1 cellular context compared by ENCODE assay signal in the genomic region with DNA sequence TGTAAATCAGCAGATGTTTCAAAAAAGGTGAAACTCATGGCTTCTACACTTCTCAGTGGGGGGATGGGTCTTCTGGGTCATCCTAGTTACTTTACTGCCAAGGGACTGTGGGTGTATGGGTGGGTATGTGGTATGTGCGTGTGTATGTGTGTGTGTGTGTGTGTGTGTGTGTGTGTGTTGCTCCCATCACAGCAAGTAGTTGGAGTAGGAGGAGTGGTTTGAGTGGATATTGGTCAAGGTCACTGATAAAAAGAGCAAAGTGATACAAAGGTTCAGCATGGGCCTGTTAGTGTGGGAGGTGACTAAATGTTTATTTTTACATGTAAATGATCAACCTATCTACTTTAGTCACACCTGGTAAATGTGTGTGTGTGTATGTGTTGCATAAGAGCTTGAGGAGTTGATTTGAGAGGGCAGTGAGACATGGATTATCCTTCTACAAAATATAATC.
TF ChIP-seq lines count a peak whose summit lies in the region.

No MANE protein-coding gene starts in this region.

TF ChIP-seq in HepG2, 621 proteins besides CTCF, POLR2A, EP300 and RAD21 (continued from another document and continues in another):
- TF ChIP-seq, protein P1, sequence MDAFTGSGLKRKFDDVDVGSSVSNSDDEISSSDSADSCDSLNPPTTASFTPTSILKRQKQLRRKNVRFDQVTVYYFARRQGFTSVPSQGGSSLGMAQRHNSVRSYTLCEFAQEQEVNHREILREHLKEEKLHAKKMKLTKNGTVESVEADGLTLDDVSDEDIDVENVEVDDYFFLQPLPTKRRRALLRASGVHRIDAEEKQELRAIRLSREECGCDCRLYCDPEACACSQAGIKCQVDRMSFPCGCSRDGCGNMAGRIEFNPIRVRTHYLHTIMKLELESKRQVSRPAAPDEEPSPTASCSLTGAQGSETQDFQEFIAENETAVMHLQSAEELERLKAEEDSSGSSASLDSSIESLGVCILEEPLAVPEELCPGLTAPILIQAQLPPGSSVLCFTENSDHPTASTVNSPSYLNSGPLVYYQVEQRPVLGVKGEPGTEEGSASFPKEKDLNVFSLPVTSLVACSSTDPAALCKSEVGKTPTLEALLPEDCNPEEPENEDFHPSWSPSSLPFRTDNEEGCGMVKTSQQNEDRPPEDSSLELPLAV (CRISPR knock-in tag; conservative IDR thresholded peaks at IDR 0.05; ENCODE audit: low read depth): no peak
- no peak for TF ChIP-seq NKX3-1 (CRISPR knock-in tag; IDR thresholded peaks at IDR 0.05)
- TF ChIP-seq ZNF451 (CRISPR knock-in tag; IDR thresholded peaks at IDR 0.05): no peak
- TF ChIP-seq, protein P2, sequence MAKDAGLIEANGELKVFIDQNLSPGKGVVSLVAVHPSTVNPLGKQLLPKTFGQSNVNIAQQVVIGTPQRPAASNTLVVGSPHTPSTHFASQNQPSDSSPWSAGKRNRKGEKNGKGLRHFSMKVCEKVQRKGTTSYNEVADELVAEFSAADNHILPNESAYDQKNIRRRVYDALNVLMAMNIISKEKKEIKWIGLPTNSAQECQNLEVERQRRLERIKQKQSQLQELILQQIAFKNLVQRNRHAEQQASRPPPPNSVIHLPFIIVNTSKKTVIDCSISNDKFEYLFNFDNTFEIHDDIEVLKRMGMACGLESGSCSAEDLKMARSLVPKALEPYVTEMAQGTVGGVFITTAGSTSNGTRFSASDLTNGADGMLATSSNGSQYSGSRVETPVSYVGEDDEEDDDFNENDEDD (CRISPR knock-in tag; IDR thresholded peaks at IDR 0.05; ENCODE audit: borderline replicate concordance): no peak
- TF ChIP-seq HNRNPLL (IDR thresholded peaks at IDR 0.05; ENCODE audit: low read depth, low read length, poor library complexity, severe bottlenecking): no peak
- no peak for TF ChIP-seq ZNF382 (CRISPR knock-in tag; IDR thresholded peaks at IDR 0.05; ENCODE audit: borderline replicate concordance)
- TF ChIP-seq GPN1 (CRISPR knock-in tag; IDR thresholded peaks at IDR 0.05; ENCODE audit: borderline replicate concordance): no peak
- TF ChIP-seq EED (CRISPR knock-in tag; IDR thresholded peaks at IDR 0.05): no peak
- no peak for TF ChIP-seq KMT2A (CRISPR knock-in tag; IDR thresholded peaks at IDR 0.05)
- peak; percentile 25 for TF ChIP-seq ZEB1 (IDR thresholded peaks at IDR 0.05; ENCODE audit: insufficient replicate concordance, low read depth)
- TF ChIP-seq GATA4 (IDR thresholded peaks at IDR 0.05; ENCODE audit: borderline replicate concordance, low read depth): no peak
- TF ChIP-seq PHF5A (CRISPR knock-in tag; IDR thresholded peaks at IDR 0.05; ENCODE audit: low read depth, unreplicated experiment): no peak
- TF ChIP-seq, protein P3, sequence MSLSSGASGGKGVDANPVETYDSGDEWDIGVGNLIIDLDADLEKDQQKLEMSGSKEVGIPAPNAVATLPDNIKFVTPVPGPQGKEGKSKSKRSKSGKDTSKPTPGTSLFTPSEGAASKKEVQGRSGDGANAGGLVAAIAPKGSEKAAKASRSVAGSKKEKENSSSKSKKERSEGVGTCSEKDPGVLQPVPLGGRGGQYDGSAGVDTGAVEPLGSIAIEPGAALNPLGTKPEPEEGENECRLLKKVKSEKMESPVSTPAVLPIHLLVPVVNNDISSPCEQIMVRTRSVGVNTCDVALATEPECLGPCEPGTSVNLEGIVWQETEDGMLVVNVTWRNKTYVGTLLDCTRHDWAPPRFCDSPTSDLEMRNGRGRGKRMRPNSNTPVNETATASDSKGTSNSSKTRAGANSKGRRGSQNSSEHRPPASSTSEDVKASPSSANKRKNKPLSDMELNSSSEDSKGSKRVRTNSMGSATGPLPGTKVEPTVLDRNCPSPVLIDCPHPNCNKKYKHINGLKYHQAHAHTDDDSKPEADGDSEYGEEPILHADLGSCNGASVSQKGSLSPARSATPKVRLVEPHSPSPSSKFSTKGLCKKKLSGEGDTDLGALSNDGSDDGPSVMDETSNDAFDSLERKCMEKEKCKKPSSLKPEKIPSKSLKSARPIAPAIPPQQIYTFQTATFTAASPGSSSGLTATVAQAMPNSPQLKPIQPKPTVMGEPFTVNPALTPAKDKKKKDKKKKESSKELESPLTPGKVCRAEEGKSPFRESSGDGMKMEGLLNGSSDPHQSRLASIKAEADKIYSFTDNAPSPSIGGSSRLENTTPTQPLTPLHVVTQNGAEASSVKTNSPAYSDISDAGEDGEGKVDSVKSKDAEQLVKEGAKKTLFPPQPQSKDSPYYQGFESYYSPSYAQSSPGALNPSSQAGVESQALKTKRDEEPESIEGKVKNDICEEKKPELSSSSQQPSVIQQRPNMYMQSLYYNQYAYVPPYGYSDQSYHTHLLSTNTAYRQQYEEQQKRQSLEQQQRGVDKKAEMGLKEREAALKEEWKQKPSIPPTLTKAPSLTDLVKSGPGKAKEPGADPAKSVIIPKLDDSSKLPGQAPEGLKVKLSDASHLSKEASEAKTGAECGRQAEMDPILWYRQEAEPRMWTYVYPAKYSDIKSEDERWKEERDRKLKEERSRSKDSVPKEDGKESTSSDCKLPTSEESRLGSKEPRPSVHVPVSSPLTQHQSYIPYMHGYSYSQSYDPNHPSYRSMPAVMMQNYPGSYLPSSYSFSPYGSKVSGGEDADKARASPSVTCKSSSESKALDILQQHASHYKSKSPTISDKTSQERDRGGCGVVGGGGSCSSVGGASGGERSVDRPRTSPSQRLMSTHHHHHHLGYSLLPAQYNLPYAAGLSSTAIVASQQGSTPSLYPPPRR (CRISPR knock-in tag; IDR thresholded peaks at IDR 0.05; ENCODE audit: borderline replicate concordance): peak; percentile 82
- TF ChIP-seq HMGA1 (CRISPR knock-in tag; conservative IDR thresholded peaks at IDR 0.05): no peak
- no peak for TF ChIP-seq SIN3A (IDR thresholded peaks at IDR 0.05; ENCODE audit: borderline replicate concordance, low read depth, low read length)
- TF ChIP-seq, protein P4, sequence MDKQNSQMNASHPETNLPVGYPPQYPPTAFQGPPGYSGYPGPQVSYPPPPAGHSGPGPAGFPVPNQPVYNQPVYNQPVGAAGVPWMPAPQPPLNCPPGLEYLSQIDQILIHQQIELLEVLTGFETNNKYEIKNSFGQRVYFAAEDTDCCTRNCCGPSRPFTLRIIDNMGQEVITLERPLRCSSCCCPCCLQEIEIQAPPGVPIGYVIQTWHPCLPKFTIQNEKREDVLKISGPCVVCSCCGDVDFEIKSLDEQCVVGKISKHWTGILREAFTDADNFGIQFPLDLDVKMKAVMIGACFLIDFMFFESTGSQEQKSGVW (CRISPR knock-in tag; IDR thresholded peaks at IDR 0.05; ENCODE audit: borderline replicate concordance): no peak
- no peak for TF ChIP-seq ZNF24 (IDR thresholded peaks at IDR 0.05)
- TF ChIP-seq, protein P5, sequence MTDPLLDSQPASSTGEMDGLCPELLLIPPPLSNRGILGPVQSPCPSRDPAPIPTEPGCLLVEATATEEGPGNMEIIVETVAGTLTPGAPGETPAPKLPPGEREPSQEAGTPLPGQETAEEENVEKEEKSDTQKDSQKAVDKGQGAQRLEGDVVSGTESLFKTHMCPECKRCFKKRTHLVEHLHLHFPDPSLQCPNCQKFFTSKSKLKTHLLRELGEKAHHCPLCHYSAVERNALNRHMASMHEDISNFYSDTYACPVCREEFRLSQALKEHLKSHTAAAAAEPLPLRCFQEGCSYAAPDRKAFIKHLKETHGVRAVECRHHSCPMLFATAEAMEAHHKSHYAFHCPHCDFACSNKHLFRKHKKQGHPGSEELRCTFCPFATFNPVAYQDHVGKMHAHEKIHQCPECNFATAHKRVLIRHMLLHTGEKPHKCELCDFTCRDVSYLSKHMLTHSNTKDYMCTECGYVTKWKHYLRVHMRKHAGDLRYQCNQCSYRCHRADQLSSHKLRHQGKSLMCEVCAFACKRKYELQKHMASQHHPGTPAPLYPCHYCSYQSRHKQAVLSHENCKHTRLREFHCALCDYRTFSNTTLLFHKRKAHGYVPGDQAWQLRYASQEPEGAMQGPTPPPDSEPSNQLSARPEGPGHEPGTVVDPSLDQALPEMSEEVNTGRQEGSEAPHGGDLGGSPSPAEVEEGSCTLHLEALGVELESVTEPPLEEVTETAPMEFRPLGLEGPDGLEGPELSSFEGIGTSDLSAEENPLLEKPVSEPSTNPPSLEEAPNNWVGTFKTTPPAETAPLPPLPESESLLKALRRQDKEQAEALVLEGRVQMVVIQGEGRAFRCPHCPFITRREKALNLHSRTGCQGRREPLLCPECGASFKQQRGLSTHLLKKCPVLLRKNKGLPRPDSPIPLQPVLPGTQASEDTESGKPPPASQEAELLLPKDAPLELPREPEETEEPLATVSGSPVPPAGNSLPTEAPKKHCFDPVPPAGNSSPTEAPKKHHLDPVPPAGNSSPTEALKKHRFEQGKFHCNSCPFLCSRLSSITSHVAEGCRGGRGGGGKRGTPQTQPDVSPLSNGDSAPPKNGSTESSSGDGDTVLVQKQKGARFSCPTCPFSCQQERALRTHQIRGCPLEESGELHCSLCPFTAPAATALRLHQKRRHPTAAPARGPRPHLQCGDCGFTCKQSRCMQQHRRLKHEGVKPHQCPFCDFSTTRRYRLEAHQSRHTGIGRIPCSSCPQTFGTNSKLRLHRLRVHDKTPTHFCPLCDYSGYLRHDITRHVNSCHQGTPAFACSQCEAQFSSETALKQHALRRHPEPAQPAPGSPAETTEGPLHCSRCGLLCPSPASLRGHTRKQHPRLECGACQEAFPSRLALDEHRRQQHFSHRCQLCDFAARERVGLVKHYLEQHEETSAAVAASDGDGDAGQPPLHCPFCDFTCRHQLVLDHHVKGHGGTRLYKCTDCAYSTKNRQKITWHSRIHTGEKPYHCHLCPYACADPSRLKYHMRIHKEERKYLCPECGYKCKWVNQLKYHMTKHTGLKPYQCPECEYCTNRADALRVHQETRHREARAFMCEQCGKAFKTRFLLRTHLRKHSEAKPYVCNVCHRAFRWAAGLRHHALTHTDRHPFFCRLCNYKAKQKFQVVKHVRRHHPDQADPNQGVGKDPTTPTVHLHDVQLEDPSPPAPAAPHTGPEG (CRISPR knock-in tag; IDR thresholded peaks at IDR 0.05): no peak
- 0 out of 2 replicates have a peak, but pooled peaks have one; percentile 41 for TF ChIP-seq SAP130 (CRISPR knock-in tag; IDR thresholded peaks at IDR 0.05; ENCODE audit: low read depth)
- TF ChIP-seq TCF12 (IDR thresholded peaks at IDR 0.05): no peak
- TF ChIP-seq TCF12 (CRISPR knock-in tag; IDR thresholded peaks at IDR 0.05): 0 out of 2 replicates have a peak, but pooled peaks have one; percentile 73
- no peak for TF ChIP-seq ZNF143 (CRISPR knock-in tag; IDR thresholded peaks at IDR 0.05)
- no peak for TF ChIP-seq HOXA7 (CRISPR knock-in tag; IDR thresholded peaks at IDR 0.05)
- TF ChIP-seq MEIS1 (CRISPR knock-in tag; IDR thresholded peaks at IDR 0.05; ENCODE audit: borderline replicate concordance): 0 out of 2 replicates have a peak, but pooled peaks have one; percentile 51
- TF ChIP-seq ELF4 (CRISPR knock-in tag; IDR thresholded peaks at IDR 0.05; ENCODE audit: borderline replicate concordance): no peak
- TF ChIP-seq XBP1 (CRISPR knock-in tag; IDR thresholded peaks at IDR 0.05): no peak
- TF ChIP-seq PCBP2 (optimal IDR thresholded peaks at IDR 0.05; ENCODE audit: low read depth, low read length, poor library complexity, severe bottlenecking): no peak
- TF ChIP-seq ADNP (CRISPR knock-in tag; IDR thresholded peaks at IDR 0.05): no peak
- TF ChIP-seq RFXANK (CRISPR knock-in tag; IDR thresholded peaks at IDR 0.05): no peak
- TF ChIP-seq DMAP1 (CRISPR knock-in tag; IDR thresholded peaks at IDR 0.05): no peak
- TF ChIP-seq, protein P6, sequence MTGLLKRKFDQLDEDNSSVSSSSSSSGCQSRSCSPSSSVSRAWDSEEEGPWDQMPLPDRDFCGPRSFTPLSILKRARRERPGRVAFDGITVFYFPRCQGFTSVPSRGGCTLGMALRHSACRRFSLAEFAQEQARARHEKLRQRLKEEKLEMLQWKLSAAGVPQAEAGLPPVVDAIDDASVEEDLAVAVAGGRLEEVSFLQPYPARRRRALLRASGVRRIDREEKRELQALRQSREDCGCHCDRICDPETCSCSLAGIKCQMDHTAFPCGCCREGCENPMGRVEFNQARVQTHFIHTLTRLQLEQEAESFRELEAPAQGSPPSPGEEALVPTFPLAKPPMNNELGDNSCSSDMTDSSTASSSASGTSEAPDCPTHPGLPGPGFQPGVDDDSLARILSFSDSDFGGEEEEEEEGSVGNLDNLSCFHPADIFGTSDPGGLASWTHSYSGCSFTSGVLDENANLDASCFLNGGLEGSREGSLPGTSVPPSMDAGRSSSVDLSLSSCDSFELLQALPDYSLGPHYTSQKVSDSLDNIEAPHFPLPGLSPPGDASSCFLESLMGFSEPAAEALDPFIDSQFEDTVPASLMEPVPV (CRISPR knock-in tag; IDR thresholded peaks at IDR 0.05): no peak
- TF ChIP-seq, protein P7, sequence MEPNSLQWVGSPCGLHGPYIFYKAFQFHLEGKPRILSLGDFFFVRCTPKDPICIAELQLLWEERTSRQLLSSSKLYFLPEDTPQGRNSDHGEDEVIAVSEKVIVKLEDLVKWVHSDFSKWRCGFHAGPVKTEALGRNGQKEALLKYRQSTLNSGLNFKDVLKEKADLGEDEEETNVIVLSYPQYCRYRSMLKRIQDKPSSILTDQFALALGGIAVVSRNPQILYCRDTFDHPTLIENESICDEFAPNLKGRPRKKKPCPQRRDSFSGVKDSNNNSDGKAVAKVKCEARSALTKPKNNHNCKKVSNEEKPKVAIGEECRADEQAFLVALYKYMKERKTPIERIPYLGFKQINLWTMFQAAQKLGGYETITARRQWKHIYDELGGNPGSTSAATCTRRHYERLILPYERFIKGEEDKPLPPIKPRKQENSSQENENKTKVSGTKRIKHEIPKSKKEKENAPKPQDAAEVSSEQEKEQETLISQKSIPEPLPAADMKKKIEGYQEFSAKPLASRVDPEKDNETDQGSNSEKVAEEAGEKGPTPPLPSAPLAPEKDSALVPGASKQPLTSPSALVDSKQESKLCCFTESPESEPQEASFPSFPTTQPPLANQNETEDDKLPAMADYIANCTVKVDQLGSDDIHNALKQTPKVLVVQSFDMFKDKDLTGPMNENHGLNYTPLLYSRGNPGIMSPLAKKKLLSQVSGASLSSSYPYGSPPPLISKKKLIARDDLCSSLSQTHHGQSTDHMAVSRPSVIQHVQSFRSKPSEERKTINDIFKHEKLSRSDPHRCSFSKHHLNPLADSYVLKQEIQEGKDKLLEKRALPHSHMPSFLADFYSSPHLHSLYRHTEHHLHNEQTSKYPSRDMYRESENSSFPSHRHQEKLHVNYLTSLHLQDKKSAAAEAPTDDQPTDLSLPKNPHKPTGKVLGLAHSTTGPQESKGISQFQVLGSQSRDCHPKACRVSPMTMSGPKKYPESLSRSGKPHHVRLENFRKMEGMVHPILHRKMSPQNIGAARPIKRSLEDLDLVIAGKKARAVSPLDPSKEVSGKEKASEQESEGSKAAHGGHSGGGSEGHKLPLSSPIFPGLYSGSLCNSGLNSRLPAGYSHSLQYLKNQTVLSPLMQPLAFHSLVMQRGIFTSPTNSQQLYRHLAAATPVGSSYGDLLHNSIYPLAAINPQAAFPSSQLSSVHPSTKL (CRISPR knock-in tag; IDR thresholded peaks at IDR 0.05): peak; percentile 67
- TF ChIP-seq ZNF263 (CRISPR knock-in tag; IDR thresholded peaks at IDR 0.05): no peak
- TF ChIP-seq AGO1 (IDR thresholded peaks at IDR 0.05; ENCODE audit: low read depth, low read length, poor library complexity, severe bottlenecking): no peak
- no peak for TF ChIP-seq ZNF780A (CRISPR knock-in tag; IDR thresholded peaks at IDR 0.05)
- TF ChIP-seq, protein P8, sequence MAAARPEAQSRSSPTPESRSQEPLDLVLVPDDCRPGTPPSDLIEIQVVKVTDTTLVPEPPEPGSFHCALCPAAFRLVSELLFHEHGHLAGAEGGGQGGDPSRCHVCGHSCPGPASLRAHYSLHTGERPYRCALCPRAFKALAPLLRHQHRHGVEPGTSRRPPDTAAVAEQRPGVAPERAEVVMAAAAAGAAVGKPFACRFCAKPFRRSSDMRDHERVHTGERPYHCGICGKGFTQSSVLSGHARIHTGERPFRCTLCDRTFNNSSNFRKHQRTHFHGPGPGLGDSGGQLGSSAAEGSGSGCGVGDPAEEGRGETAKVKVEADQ (CRISPR knock-in tag; IDR thresholded peaks at IDR 0.05; ENCODE audit: borderline replicate concordance): peak; percentile 36; the same call in 1 of the 2 replicates
- no peak for TF ChIP-seq ELF3 (CRISPR knock-in tag; IDR thresholded peaks at IDR 0.05)
- TF ChIP-seq KLF11 (CRISPR knock-in tag; IDR thresholded peaks at IDR 0.05): no peak
